4 cellular contexts compared by ENCODE assay signal in genomic region chr3:11932636-11933035, GRCh38.
"Had no signal": no experiment of that assay in that cellular context is flagged by ENCODE, and none has a peak within 500 bp of the region (broad histone marks: within the 10 kb centered on the region; RNA-seq: fewer than 3 reads in every experiment).

No MANE protein-coding gene starts in this region.

- DNase-seq: GM23248, GOT3, H7, HFFc6 had no signal
